In the genomic region with DNA sequence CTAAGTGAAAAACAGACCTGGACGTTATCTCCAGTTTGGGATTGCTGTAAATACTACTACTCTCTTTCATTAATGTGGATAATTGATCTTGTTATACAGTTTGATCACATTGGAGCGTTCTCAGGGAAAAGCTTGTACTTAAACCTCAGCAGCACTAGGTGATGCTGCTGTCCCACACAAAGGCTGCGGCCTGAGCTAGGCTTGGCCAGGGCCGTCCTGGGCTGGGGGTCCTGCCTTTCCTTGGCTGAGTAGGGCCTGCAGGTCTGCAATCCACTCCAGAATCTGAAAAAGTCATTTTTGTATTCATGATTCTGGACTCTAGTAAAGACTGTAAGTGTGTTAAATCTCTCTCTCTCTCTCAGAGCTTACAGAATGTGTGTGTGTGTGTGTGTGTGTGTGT, we compare ENCODE assay signal across 16 cellular contexts. TPM values are rescaled to one million over a fixed set of nuclear protein-coding genes. Genes with fewer than 3 reads are reported as not detected.
DNase-seq lines count a peak whose midpoint lies in the region; ATAC-seq and TF ChIP-seq lines count a peak whose summit lies in the region.
"Had no signal": no experiment of that assay in that cellular context is flagged by ENCODE, and none has a peak within 500 bp of the region (broad histone marks: within the 10 kb centered on the region; RNA-seq: fewer than 3 reads in every experiment).

No MANE protein-coding gene starts in this region.

- H3K4me3 ChIP-seq in A673 (ENCODE audit: low read depth, low read length, poor library complexity, severe bottlenecking) = no peak overlapping the region
- H3K4me3 ChIP-seq: esophagus squamous epithelium, uterus had no signal

- DNase-seq in A673 (ENCODE audit: low spot score) (no peak), H9 (peak; percentile 67), islet precursor cell (peak; percentile 63), globus pallidus (ENCODE audit: low spot score) (no peak), KG1 (lab: John Stamatoyannopoulos, UW) (no peak)
- DNase-seq in activated CD4-positive, alpha-beta T cell treated with anti-CD3 and anti-CD28 coated beads for 36 hours = no peak
- DNase-seq: activated B cell treated with CpG ODN at 0.5 μM for 24 hours; activated CD8-positive, alpha-beta memory T cell treated with anti-CD3 and anti-CD28 coated beads, Interleukin-2, amount 50 U/mL, for 48 hours; activated naive CD8-positive, alpha-beta T cell treated with anti-CD3 and anti-CD28 coated beads, Interleukin-2, amount 50 U/mL, for 24 hours; esophagus squamous epithelium; HCEC 1CT; NCI-H1105 treated with DMSO at 0.1 percent for 48 hours; stimulated activated naive CD4-positive, alpha-beta T cell; uterus had no signal

- POLR2A ChIA-PET in A673 (lab: Charles Lee; ENCODE audit: low non-redundant PET) = no interaction called here
- POLR2A ChIA-PET in activated CD4-positive, alpha-beta T cell treated with anti-CD3 and anti-CD28 coated beads for 36 hours (lab: Charles Lee) = no interaction called here

- no peaks in the 10 kb centered on the region for H3K36me3 Mint-ChIP-seq in H9 (ENCODE audit: insufficient read depth in 1 of 3, low read depth in 3 of 3)
- no peaks in the 10 kb centered on the region for H3K36me3 Mint-ChIP-seq in activated CD4-positive, alpha-beta T cell treated with anti-CD3 and anti-CD28 coated beads for 36 hours (ENCODE audit: low read depth)

- H3K27me3 ChIP-seq in A673 (replicated peaks; ENCODE audit: insufficient read depth, low read depth, low read length, poor library complexity) (no peaks in the 10 kb centered on the region), H9 (ENCODE audit: insufficient read depth, low read length) (no peaks in the 10 kb centered on the region)
- H3K27me3 ChIP-seq: esophagus squamous epithelium, uterus had no signal

- no peak overlapping the region for H2BK120ac ChIP-seq in H9 (ENCODE audit: low read depth, low read length, poor library complexity, severe bottlenecking)

- H2BK15ac ChIP-seq in H9 (ENCODE audit: low read depth, low read length) = no peak overlapping the region

- H3K23me2 ChIP-seq in H9 (ENCODE audit: insufficient read length, low read depth, low read length, poor library complexity, severe bottlenecking) = no peaks in the 10 kb centered on the region

- no peak overlapping the region for H2AK5ac ChIP-seq in H9 (ENCODE audit: insufficient read length, low read length)

- no peak overlapping the region for H3K4me3 Mint-ChIP-seq in H9
- no peak overlapping the region for H3K4me3 Mint-ChIP-seq in activated CD4-positive, alpha-beta T cell treated with anti-CD3 and anti-CD28 coated beads for 36 hours
- H3K4me3 Mint-ChIP-seq: activated B cell treated with CpG ODN at 0.5 μM for 24 hours; activated naive CD8-positive, alpha-beta T cell treated with anti-CD3 and anti-CD28 coated beads, Interleukin-2, amount 50 U/mL, for 24 hours had no signal

- H3K9ac ChIP-seq in H9 (ENCODE audit: extremely low read depth, insufficient read length, low read length) = no peak overlapping the region

- no peaks in the 10 kb centered on the region for H4K20me1 ChIP-seq in H9 (ENCODE audit: control insufficient read depth, insufficient read depth, insufficient read length)

- no peak overlapping the region for H2BK5ac ChIP-seq in H9 (ENCODE audit: insufficient read length, low read length)

- intact Hi-C loops in A673 (cut with micrococcal nuclease; ENCODE audit: unreplicated experiment) = no loop called here
- intact Hi-C loops in activated CD4-positive, alpha-beta T cell treated with anti-CD3 and anti-CD28 coated beads for 36 hours (cut with DNase I, micrococcal nuclease) = no loop called here

- TF ChIP-seq CTCF in A673 (conservative IDR thresholded peaks at IDR 0.05; ENCODE audit: low read depth, low read length) = 0 out of 2 replicates have a peak, but pooled peaks have one; percentile 19
- peak; percentile 77 for TF ChIP-seq CTCF in H9 (conservative IDR thresholded peaks at IDR 0.05)
- TF ChIP-seq CTCF in VCaP (conservative IDR thresholded peaks at IDR 0.05) = peak; percentile 33

- H2BK12ac ChIP-seq in H9 (ENCODE audit: insufficient read length, low read depth, low read length) = no peak overlapping the region

- no peaks in the 10 kb centered on the region for H3K27me3 Mint-ChIP-seq in H9 (ENCODE audit: low read depth)
- peaks cover 2% of the 10 kb centered on the region for H3K27me3 Mint-ChIP-seq in activated CD4-positive, alpha-beta T cell treated with anti-CD3 and anti-CD28 coated beads for 36 hours
- H3K27me3 Mint-ChIP-seq: activated B cell treated with CpG ODN at 0.5 μM for 24 hours; activated naive CD8-positive, alpha-beta T cell treated with anti-CD3 and anti-CD28 coated beads, Interleukin-2, amount 50 U/mL, for 24 hours had no signal

- no peak overlapping the region for H2AFZ ChIP-seq in H9 (ENCODE audit: low read length)

- no peak overlapping the region for H3K56ac ChIP-seq in H9 (ENCODE audit: insufficient read length, low read depth, low read length)

- H3K27ac Mint-ChIP-seq in H9 = no peak overlapping the region
- H3K27ac Mint-ChIP-seq in activated CD4-positive, alpha-beta T cell treated with anti-CD3 and anti-CD28 coated beads for 36 hours = no peak overlapping the region
- H3K27ac Mint-ChIP-seq: activated B cell treated with CpG ODN at 0.5 μM for 24 hours; activated naive CD8-positive, alpha-beta T cell treated with anti-CD3 and anti-CD28 coated beads, Interleukin-2, amount 50 U/mL, for 24 hours had no signal

- H3K4me2 ChIP-seq in H9 (ENCODE audit: insufficient read depth, insufficient read length, low read length) = no peak overlapping the region

- H4K91ac ChIP-seq in H9 (ENCODE audit: insufficient read length, low read depth, low read length) = no peak overlapping the region

- no peak overlapping the region for H3K23ac ChIP-seq in H9 (ENCODE audit: insufficient read length, low read depth, low read length)

- no peak overlapping the region for H4K8ac ChIP-seq in H9 (replicated peaks; ENCODE audit: insufficient read length, low read depth, low read length)

- CTCF ChIA-PET in A673 (lab: Charles Lee) = interaction anchor here (0.5 kb wide), 1 partner anchor 1037 kb away, joined by 3 read pairs; no protein-coding TSS in a partner anchor
- CTCF ChIA-PET in activated CD4-positive, alpha-beta T cell treated with anti-CD3 and anti-CD28 coated beads for 36 hours (lab: Charles Lee) = no interaction called here

- H3K27ac ChIP-seq in A673 (ENCODE audit: low read depth, low read length, poor library complexity, severe bottlenecking) (no peak overlapping the region), H9 (ENCODE audit: insufficient read length, low read depth, low read length) (no peak overlapping the region), VCaP (no peak overlapping the region)
- H3K27ac ChIP-seq: esophagus squamous epithelium, uterus had no signal

- no peaks in the 10 kb centered on the region for H3K79me2 ChIP-seq in H9 (ENCODE audit: insufficient read depth, low read length)

- no peaks in the 10 kb centered on the region for H3K36me3 ChIP-seq in A673 (ENCODE audit: insufficient read depth, low read length, poor library complexity, severe bottlenecking)
- H3K36me3 ChIP-seq: esophagus squamous epithelium, uterus had no signal

- no peaks in the 10 kb centered on the region for H3K9me3 ChIP-seq in A673 (ENCODE audit: low read depth, low read length, poor library complexity, severe bottlenecking)
- no peaks in the 10 kb centered on the region for H3K9me3 ChIP-seq in H9 (ENCODE audit: control insufficient read depth, low read depth, low read length)
- H3K9me3 ChIP-seq: esophagus squamous epithelium, uterus had no signal

- no peak overlapping the region for H3K18ac ChIP-seq in H9 (ENCODE audit: insufficient read length, low read depth, low read length)

- H4K5ac ChIP-seq in H9 (ENCODE audit: insufficient read length, low read depth, low read length) = no peak overlapping the region

- ATAC-seq in HG02759 (IDR thresholded peaks at IDR 0.05; ENCODE audit: unreplicated experiment) = no peak
- no peak for ATAC-seq in activated CD4-positive, alpha-beta T cell treated with anti-CD3 and anti-CD28 coated beads for 36 hours
- ATAC-seq: activated naive CD8-positive, alpha-beta T cell treated with anti-CD3 and anti-CD28 coated beads, Interleukin-2, amount 50 U/mL, for 24 hours had no signal

- H3K4me1 ChIP-seq in A673 (ENCODE audit: insufficient read depth, low read length, poor library complexity, severe bottlenecking) (no peaks in the 10 kb centered on the region), H9 (ENCODE audit: insufficient read depth, low read length) (no peaks in the 10 kb centered on the region; the same call in 1 of the 2 replicates)
- H3K4me1 ChIP-seq: esophagus squamous epithelium, uterus had no signal

- H3K4me1 Mint-ChIP-seq in H9 = peaks cover 29 to 32% of the 10 kb centered on the region in 2 experiments
- no peaks in the 10 kb centered on the region for H3K4me1 Mint-ChIP-seq in activated CD4-positive, alpha-beta T cell treated with anti-CD3 and anti-CD28 coated beads for 36 hours
- H3K4me1 Mint-ChIP-seq: activated B cell treated with CpG ODN at 0.5 μM for 24 hours; activated naive CD8-positive, alpha-beta T cell treated with anti-CD3 and anti-CD28 coated beads, Interleukin-2, amount 50 U/mL, for 24 hours had no signal

- H3K14ac ChIP-seq in H9 (ENCODE audit: insufficient read depth, low read length) = no peak overlapping the region

- no peak overlapping the region for H2BK20ac ChIP-seq in H9 (ENCODE audit: low read depth, low read length, poor library complexity, severe bottlenecking)

- H3K79me1 ChIP-seq in H9 (ENCODE audit: insufficient read depth, low read depth, low read length, poor library complexity, severe bottlenecking) = no peaks in the 10 kb centered on the region

- no peak overlapping the region for H3T11ph ChIP-seq in H9 (ENCODE audit: low read length)

- H3K4ac ChIP-seq in H9 (ENCODE audit: low read depth, low read length) = no peak overlapping the region

- no CpG with 5 or more reads among the region's 4 CpGs for WGBS in H9 (ENCODE audit: extremely low coverage, insufficient read length, low lambda C conversion rate)

- no peaks in the 10 kb centered on the region for H3K9me3 Mint-ChIP-seq in H9
- no peaks in the 10 kb centered on the region for H3K9me3 Mint-ChIP-seq in activated CD4-positive, alpha-beta T cell treated with anti-CD3 and anti-CD28 coated beads for 36 hours (ENCODE audit: low read depth)
- H3K9me3 Mint-ChIP-seq: activated B cell treated with CpG ODN at 0.5 μM for 24 hours; activated naive CD8-positive, alpha-beta T cell treated with anti-CD3 and anti-CD28 coated beads, Interleukin-2, amount 50 U/mL, for 24 hours had no signal

- no TSS peak for BruUV-seq in A673 (replicated peaks; lab: Mats Ljungman, UMichigan)

RNA-seq across cellular contexts. Expression of a gene that starts 23.7 kb away (rescaled TPM):
- 0.42 and 1.2 TPM in 2 replicates for total RNA-seq in A673 (2021)
- 1.6 and 2.7 TPM in 2 replicates for total RNA-seq in H9 (2021)
- under 1 TPM; 0.64 to 0.88 TPM for total RNA-seq in activated CD4-positive, alpha-beta T cell treated with anti-CD3 and anti-CD28 coated beads for 36 hours

Comparison
In these comparisons a context has a peak if more than half of its experiments do, and no peak if none do; other contexts are left out.
1. DNase-seq: peak in H9 (single experiment) and islet precursor cell (single experiment); none in A673 (single experiment), globus pallidus (single experiment), KG1 (single experiment) and activated CD4-positive, alpha-beta T cell treated with anti-CD3 and anti-CD28 coated beads for 36 hours (single experiment).
2. CTCF ChIP-seq: peak in every context shown above with its lines; median percentile 77 in H9; 33 in VCaP; 19 in A673.